In genomic region chrY:12741414-12741813, GRCh38 we compare ENCODE assay signal across 32 cellular contexts.
"Had no signal": no experiment of that assay in that cellular context is flagged by ENCODE, and none has a peak within 500 bp of the region (broad histone marks: within the 10 kb centered on the region; RNA-seq: fewer than 3 reads in every experiment).

No MANE protein-coding gene starts in this region.

- H3K27ac ChIP-seq: brain microvascular endothelial cell, coronary artery, dorsolateral prefrontal cortex, esophagus muscularis mucosa, foreskin keratinocyte, gastrocnemius medialis, heart left ventricle, WERI-Rb-1 had no signal

- H3K27ac Mint-ChIP-seq: activated CD4-positive, alpha-beta memory T cell treated with anti-CD3 and anti-CD28 coated beads for 36 hours; activated CD4-positive, alpha-beta T cell treated with anti-CD3 and anti-CD28 coated beads for 36 hours; activated CD4-positive, alpha-beta T cell treated with anti-CD3 and anti-CD28 coated beads, Interleukin-2, amount 10 ng/mL, durations not matched to agents 24 days and 14 days; activated naive CD8-positive, alpha-beta T cell; activated T-cell treated with anti-CD3 and anti-CD28 coated beads, Interleukin-2, amount 50 U/mL, for 24 hours; activated T-cell treated with anti-CD3 and anti-CD28 coated beads, Interleukin-2, amount 50 U/mL, for 72 hours; dendritic cell treated with granulocyte-macrophage colony-stimulating factor and Interleukin-4, amounts not matched to agents 40 ng/mL and 50 ng/mL, for 4 days; endodermal cell; T-helper 1 cell treated with Interleukin-12 subunit alpha and Interleukin-12 subunit beta and Interleukin-4 antibody, amounts not matched to agents 30 μg/mL and 1 μg/mL, for 36 hours had no signal

- H3K4me1 Mint-ChIP-seq: activated CD4-positive, alpha-beta T cell treated with anti-CD3 and anti-CD28 coated beads for 36 hours; activated CD4-positive, alpha-beta T cell treated with anti-CD3 and anti-CD28 coated beads, Interleukin-2, amount 10 ng/mL, durations not matched to agents 24 days and 14 days; endodermal cell; T-cell had no signal

- ATAC-seq: activated CD4-positive, alpha-beta T cell treated with anti-CD3 and anti-CD28 coated beads for 36 hours; activated T-cell treated with anti-CD3 and anti-CD28 coated beads, Interleukin-2, amount 50 U/mL, for 72 hours; foreskin keratinocyte; gastrocnemius medialis; heart left ventricle; T-cell had no signal

- H3K27me3 Mint-ChIP-seq: activated CD4-positive, alpha-beta memory T cell treated with anti-CD3 and anti-CD28 coated beads for 36 hours; activated CD4-positive, alpha-beta T cell treated with anti-CD3 and anti-CD28 coated beads for 36 hours; activated CD4-positive, alpha-beta T cell treated with anti-CD3 and anti-CD28 coated beads, Interleukin-2, amount 10 ng/mL, durations not matched to agents 24 days and 14 days; activated naive CD8-positive, alpha-beta T cell; activated T-cell treated with anti-CD3 and anti-CD28 coated beads, Interleukin-2, amount 50 U/mL, for 24 hours; dendritic cell treated with granulocyte-macrophage colony-stimulating factor and Interleukin-4, amounts not matched to agents 40 ng/mL and 50 ng/mL, for 4 days; T-cell had no signal

- H3K36me3 ChIP-seq: brain microvascular endothelial cell, gastrocnemius medialis, WERI-Rb-1 had no signal

- H3K9me3 Mint-ChIP-seq: activated CD4-positive, alpha-beta memory T cell treated with anti-CD3 and anti-CD28 coated beads for 36 hours; activated CD4-positive, alpha-beta T cell treated with anti-CD3 and anti-CD28 coated beads, Interleukin-2, amount 10 ng/mL, durations not matched to agents 24 days and 14 days; activated T-cell treated with anti-CD3 and anti-CD28 coated beads, Interleukin-2, amount 50 U/mL, for 24 hours; activated T-cell treated with anti-CD3 and anti-CD28 coated beads, Interleukin-2, amount 50 U/mL, for 72 hours; dendritic cell treated with granulocyte-macrophage colony-stimulating factor and Interleukin-4, amounts not matched to agents 40 ng/mL and 50 ng/mL, for 4 days; endodermal cell; T-cell; T-helper 1 cell treated with Interleukin-12 subunit alpha and Interleukin-12 subunit beta and Interleukin-4 antibody, amounts not matched to agents 30 μg/mL and 1 μg/mL, for 36 hours had no signal

- H3K4me3 ChIP-seq: coronary artery, dorsolateral prefrontal cortex, esophagus muscularis mucosa, gastrocnemius medialis, heart left ventricle had no signal

- H3K27me3 ChIP-seq: brain microvascular endothelial cell, dorsolateral prefrontal cortex, esophagus muscularis mucosa, foreskin keratinocyte, gastrocnemius medialis, heart left ventricle had no signal

- H3K4me1 ChIP-seq: esophagus muscularis mucosa, foreskin keratinocyte, gastrocnemius medialis, heart left ventricle had no signal

- H3K9me3 ChIP-seq: esophagus muscularis mucosa, gastrocnemius medialis, heart left ventricle had no signal

- H3K4me3 Mint-ChIP-seq: activated CD4-positive, alpha-beta memory T cell treated with anti-CD3 and anti-CD28 coated beads for 36 hours; activated CD4-positive, alpha-beta T cell treated with anti-CD3 and anti-CD28 coated beads for 36 hours; activated CD4-positive, alpha-beta T cell treated with anti-CD3 and anti-CD28 coated beads, Interleukin-2, amount 10 ng/mL, durations not matched to agents 24 days and 14 days; activated naive CD8-positive, alpha-beta T cell; activated T-cell treated with anti-CD3 and anti-CD28 coated beads, Interleukin-2, amount 50 U/mL, for 24 hours; activated T-cell treated with anti-CD3 and anti-CD28 coated beads, Interleukin-2, amount 50 U/mL, for 72 hours; dendritic cell treated with granulocyte-macrophage colony-stimulating factor and Interleukin-4, amounts not matched to agents 40 ng/mL and 50 ng/mL, for 4 days; endodermal cell; T-cell; T-helper 1 cell treated with Interleukin-12 subunit alpha and Interleukin-12 subunit beta and Interleukin-4 antibody, amounts not matched to agents 30 μg/mL and 1 μg/mL, for 36 hours had no signal

- DNase-seq: activated CD4-positive, alpha-beta memory T cell treated with anti-CD3 and anti-CD28 coated beads for 36 hours; activated CD4-positive, alpha-beta T cell treated with anti-CD3 and anti-CD28 coated beads for 36 hours; activated CD4-positive, alpha-beta T cell treated with anti-CD3 and anti-CD28 coated beads, Interleukin-2, amount 10 ng/mL, durations not matched to agents 24 days and 14 days; activated CD4-positive, CD25-positive, alpha-beta regulatory T cell; activated CD4-positive, CD25-positive, alpha-beta regulatory T cell treated with anti-CD3 and anti-CD28 coated beads, Interleukin-2, amount 50 U/mL, for 72 hours; activated CD8-positive, alpha-beta memory T cell treated with anti-CD3 and anti-CD28 coated beads, Interleukin-2, amount 50 U/mL, for 48 hours; activated gamma-delta T cell treated with Interleukin-2 at 50 U/mL for 16 hours; activated naive CD4-positive, alpha-beta T cell treated with anti-CD3 and anti-CD28 coated beads, Interleukin-2, amount 50 U/mL, for 16 hours; activated naive CD4-positive, alpha-beta T cell treated with Interleukin-2 at 50 U/mL for 16 hours; activated T-cell treated with anti-CD3 and anti-CD28 coated beads for 4 hours; activated T-cell treated with anti-CD3 and anti-CD28 coated beads, Interleukin-2, amount 50 U/mL, for 24 hours; activated T-cell treated with anti-CD3 and anti-CD28 coated beads, Interleukin-2, amount 50 U/mL, for 72 hours; amniotic stem cell; anterior cingulate cortex; brain microvascular endothelial cell; central memory CD4-positive, alpha-beta T cell; dorsolateral prefrontal cortex; effector memory CD4-positive, alpha-beta T cell; endodermal cell; foreskin keratinocyte; gastrocnemius medialis; glutamatergic neuron; heart left ventricle; SW 1271; T-cell; T1000; WERI-Rb-1 had no signal
